ENCODE assay signal across 1 cellular context in genomic region chr17:16652847-16653366, GRCh38.
TF ChIP-seq lines count a peak whose summit lies in the region.

No MANE protein-coding gene starts in this region.

TF ChIP-seq in HepG2, 621 proteins besides CTCF, POLR2A, EP300 and RAD21 (continued from another document):
- TF ChIP-seq ARID5B (CRISPR knock-in tag; IDR thresholded peaks at IDR 0.05) (no peak), ZNF296 (CRISPR knock-in tag; conservative IDR thresholded peaks at IDR 0.05) (no peak), MZF1 (CRISPR knock-in tag; IDR thresholded peaks at IDR 0.05; ENCODE audit: borderline replicate concordance) (no peak), FOSL2 (CRISPR knock-in tag; IDR thresholded peaks at IDR 0.05) (no peak), MXD1 (CRISPR knock-in tag; IDR thresholded peaks at IDR 0.05) (no peak), NFKBIZ (CRISPR knock-in tag; IDR thresholded peaks at IDR 0.05) (no peak), TGIF2 (CRISPR knock-in tag; IDR thresholded peaks at IDR 0.05) (peak; percentile 51; the same call in 1 of the 2 replicates), MXD3 (CRISPR knock-in tag; IDR thresholded peaks at IDR 0.05) (no peak), ZNF205 (CRISPR knock-in tag; IDR thresholded peaks at IDR 0.05) (no peak), TMF1 (CRISPR knock-in tag; IDR thresholded peaks at IDR 0.05; ENCODE audit: low read depth) (no peak), ZNF570 (CRISPR knock-in tag; IDR thresholded peaks at IDR 0.05; ENCODE audit: borderline replicate concordance) (0 out of 2 replicates have a peak, but pooled peaks have one; percentile 40), CEBPB (IDR thresholded peaks at IDR 0.05; ENCODE audit: borderline replicate concordance, low read depth, low read length) (no peak), DPF2 (CRISPR knock-in tag; IDR thresholded peaks at IDR 0.05; ENCODE audit: borderline replicate concordance, low read depth) (no peak), GABPA (IDR thresholded peaks at IDR 0.05; ENCODE audit: low read depth, low read length) (no peak), GABPA (CRISPR knock-in tag; IDR thresholded peaks at IDR 0.05; ENCODE audit: low read depth) (0 out of 2 replicates have a peak, but pooled peaks have one; percentile 5), ZNF256 (CRISPR knock-in tag; conservative IDR thresholded peaks at IDR 0.05) (no peak), ARNT (IDR thresholded peaks at IDR 0.05) (no peak)
- TF ChIP-seq, protein P1, sequence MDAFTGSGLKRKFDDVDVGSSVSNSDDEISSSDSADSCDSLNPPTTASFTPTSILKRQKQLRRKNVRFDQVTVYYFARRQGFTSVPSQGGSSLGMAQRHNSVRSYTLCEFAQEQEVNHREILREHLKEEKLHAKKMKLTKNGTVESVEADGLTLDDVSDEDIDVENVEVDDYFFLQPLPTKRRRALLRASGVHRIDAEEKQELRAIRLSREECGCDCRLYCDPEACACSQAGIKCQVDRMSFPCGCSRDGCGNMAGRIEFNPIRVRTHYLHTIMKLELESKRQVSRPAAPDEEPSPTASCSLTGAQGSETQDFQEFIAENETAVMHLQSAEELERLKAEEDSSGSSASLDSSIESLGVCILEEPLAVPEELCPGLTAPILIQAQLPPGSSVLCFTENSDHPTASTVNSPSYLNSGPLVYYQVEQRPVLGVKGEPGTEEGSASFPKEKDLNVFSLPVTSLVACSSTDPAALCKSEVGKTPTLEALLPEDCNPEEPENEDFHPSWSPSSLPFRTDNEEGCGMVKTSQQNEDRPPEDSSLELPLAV (CRISPR knock-in tag; conservative IDR thresholded peaks at IDR 0.05; ENCODE audit: low read depth): no peak
